ENCODE assay signal across 35 cellular contexts in the genomic region with DNA sequence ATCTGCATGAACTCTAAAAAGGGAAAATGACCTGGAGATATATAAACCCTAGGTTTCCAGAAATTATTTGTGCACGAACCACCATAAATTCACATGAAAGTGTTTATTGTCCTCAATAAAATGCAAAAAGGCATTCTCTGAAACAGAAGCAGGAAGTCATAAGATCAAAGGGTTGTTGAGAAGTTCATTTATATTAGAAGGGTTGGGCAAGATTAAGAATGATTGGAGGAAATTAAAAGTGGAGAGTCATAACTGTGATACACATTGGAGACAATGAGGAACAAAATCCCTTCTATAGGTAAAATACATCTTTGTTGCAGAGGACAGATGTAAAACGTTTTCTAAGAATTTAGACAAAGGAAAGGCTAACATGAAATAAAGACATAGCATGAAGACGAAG.
"Had no signal": no experiment of that assay in that cellular context is flagged by ENCODE, and none has a peak within 500 bp of the region (broad histone marks: within the 10 kb centered on the region; RNA-seq: fewer than 3 reads in every experiment).

No MANE protein-coding gene starts in this region.

- ATAC-seq: activated CD8-positive, alpha-beta memory T cell treated with anti-CD3 and anti-CD28 coated beads, Interleukin-2, amount 10 ng/mL, durations not matched to agents 7 days and 5 days; activated CD8-positive, alpha-beta T cell treated with anti-CD3 and anti-CD28 coated beads, Interleukin-2, amount 10 ng/mL, durations not matched to agents 7 days and 5 days; activated naive CD8-positive, alpha-beta T cell treated with anti-CD3 and anti-CD28 coated beads, Interleukin-2, amount 50 U/mL, for 24 hours had no signal

- H3K4me3 Mint-ChIP-seq: activated B cell treated with CpG ODN at 0.5 μM for 24 hours; activated CD4-positive, alpha-beta memory T cell treated with anti-CD3 and anti-CD28 coated beads, Interleukin-2, amount 10 ng/mL, durations not matched to agents 7 days and 5 days; activated CD4-positive, alpha-beta T cell treated with anti-CD3 and anti-CD28 coated beads, Interleukin-2, amount 10 ng/mL, durations not matched to agents 7 days and 5 days; activated CD8-positive, alpha-beta memory T cell treated with anti-CD3 and anti-CD28 coated beads, Interleukin-2, amount 10 ng/mL, durations not matched to agents 7 days and 5 days; activated CD8-positive, alpha-beta T cell treated with anti-CD3 and anti-CD28 coated beads, Interleukin-2, amount 10 ng/mL, durations not matched to agents 7 days and 5 days; activated naive CD4-positive, alpha-beta T cell treated with anti-CD3 and anti-CD28 coated beads, Interleukin-2, amount 10 ng/mL, durations not matched to agents 7 days and 5 days; activated naive CD4-positive, alpha-beta T cell treated with anti-CD3 and anti-CD28 coated beads, Interleukin-2, amount 50 U/mL, for 24 hours; activated naive CD8-positive, alpha-beta T cell; activated naive CD8-positive, alpha-beta T cell treated with anti-CD3 and anti-CD28 coated beads, Interleukin-2, amount 10 ng/mL, durations not matched to agents 7 days and 5 days; activated naive CD8-positive, alpha-beta T cell treated with anti-CD3 and anti-CD28 coated beads, Interleukin-2, amount 50 U/mL, for 24 hours; activated T-cell treated with anti-CD3 and anti-CD28 coated beads, Interleukin-2, amount 50 U/mL, for 24 hours; brain; central memory CD8-positive, alpha-beta T cell; T-helper 1 cell treated with Interleukin-12 subunit alpha and Interleukin-12 subunit beta and Interleukin-4 antibody, amounts not matched to agents 30 μg/mL and 1 μg/mL, for 36 hours; T-helper 2 cell treated with Interferon-gamma antibody and Interleukin-4, amounts not matched to agents 5 μg/mL and 100 μg/mL, for 36 hours had no signal

- H3K36me3 Mint-ChIP-seq: activated CD8-positive, alpha-beta memory T cell treated with anti-CD3 and anti-CD28 coated beads, Interleukin-2, amount 10 ng/mL, durations not matched to agents 7 days and 5 days; activated naive CD4-positive, alpha-beta T cell treated with anti-CD3 and anti-CD28 coated beads, Interleukin-2, amount 10 ng/mL, durations not matched to agents 7 days and 5 days; activated naive CD4-positive, alpha-beta T cell treated with anti-CD3 and anti-CD28 coated beads, Interleukin-2, amount 50 U/mL, for 24 hours; activated naive CD8-positive, alpha-beta T cell; activated naive CD8-positive, alpha-beta T cell treated with anti-CD3 and anti-CD28 coated beads, Interleukin-2, amount 10 ng/mL, durations not matched to agents 7 days and 5 days; brain had no signal

- H3K9me3 ChIP-seq: ascending aorta had no signal

- H3K27ac Mint-ChIP-seq: activated B cell treated with CpG ODN at 0.5 μM for 24 hours; activated CD4-positive, alpha-beta memory T cell treated with anti-CD3 and anti-CD28 coated beads, Interleukin-2, amount 10 ng/mL, durations not matched to agents 7 days and 5 days; activated CD4-positive, alpha-beta T cell treated with anti-CD3 and anti-CD28 coated beads, Interleukin-2, amount 10 ng/mL, durations not matched to agents 7 days and 5 days; activated CD8-positive, alpha-beta memory T cell treated with anti-CD3 and anti-CD28 coated beads, Interleukin-2, amount 10 ng/mL, durations not matched to agents 7 days and 5 days; activated CD8-positive, alpha-beta T cell treated with anti-CD3 and anti-CD28 coated beads, Interleukin-2, amount 10 ng/mL, durations not matched to agents 7 days and 5 days; activated naive CD4-positive, alpha-beta T cell treated with anti-CD3 and anti-CD28 coated beads, Interleukin-2, amount 10 ng/mL, durations not matched to agents 7 days and 5 days; activated naive CD4-positive, alpha-beta T cell treated with anti-CD3 and anti-CD28 coated beads, Interleukin-2, amount 50 U/mL, for 24 hours; activated naive CD8-positive, alpha-beta T cell; activated naive CD8-positive, alpha-beta T cell treated with anti-CD3 and anti-CD28 coated beads, Interleukin-2, amount 10 ng/mL, durations not matched to agents 7 days and 5 days; activated naive CD8-positive, alpha-beta T cell treated with anti-CD3 and anti-CD28 coated beads, Interleukin-2, amount 50 U/mL, for 24 hours; activated T-cell treated with anti-CD3 and anti-CD28 coated beads, Interleukin-2, amount 50 U/mL, for 24 hours; activated T-helper 2 cell treated with anti-CD3 and anti-CD28 coated beads, Interferon-gamma antibody, Interleukin-2, Interleukin-4, amounts not matched to agents 10 μg/mL and 5 μg/mL and 100 μg/mL, durations not matched to agents 14 hours and 24 hours and 36 hours; brain; T-helper 1 cell treated with Interleukin-12 subunit alpha and Interleukin-12 subunit beta and Interleukin-4 antibody, amounts not matched to agents 30 μg/mL and 1 μg/mL, for 36 hours; T-helper 2 cell treated with Interferon-gamma antibody and Interleukin-4, amounts not matched to agents 5 μg/mL and 100 μg/mL, for 36 hours had no signal

- H3K27me3 Mint-ChIP-seq: activated B cell treated with CpG ODN at 0.5 μM for 24 hours; activated CD4-positive, alpha-beta memory T cell treated with anti-CD3 and anti-CD28 coated beads, Interleukin-2, amount 10 ng/mL, durations not matched to agents 7 days and 5 days; activated CD4-positive, alpha-beta T cell treated with anti-CD3 and anti-CD28 coated beads, Interleukin-2, amount 10 ng/mL, durations not matched to agents 7 days and 5 days; activated CD8-positive, alpha-beta memory T cell treated with anti-CD3 and anti-CD28 coated beads, Interleukin-2, amount 10 ng/mL, durations not matched to agents 7 days and 5 days; activated naive CD4-positive, alpha-beta T cell treated with anti-CD3 and anti-CD28 coated beads, Interleukin-2, amount 10 ng/mL, durations not matched to agents 7 days and 5 days; activated naive CD4-positive, alpha-beta T cell treated with anti-CD3 and anti-CD28 coated beads, Interleukin-2, amount 50 U/mL, for 24 hours; activated naive CD8-positive, alpha-beta T cell; activated naive CD8-positive, alpha-beta T cell treated with anti-CD3 and anti-CD28 coated beads, Interleukin-2, amount 10 ng/mL, durations not matched to agents 7 days and 5 days; activated naive CD8-positive, alpha-beta T cell treated with anti-CD3 and anti-CD28 coated beads, Interleukin-2, amount 50 U/mL, for 24 hours; activated T-cell treated with anti-CD3 and anti-CD28 coated beads, Interleukin-2, amount 50 U/mL, for 24 hours; central memory CD8-positive, alpha-beta T cell had no signal

- H3K4me3 ChIP-seq: ascending aorta, cardiac muscle cell had no signal

- H3K27me3 ChIP-seq: ascending aorta, cardiac muscle cell had no signal

- H3K27ac ChIP-seq: ascending aorta, cardiac muscle cell, VCaP had no signal

- DNase-seq: activated B cell treated with CpG ODN at 0.5 μM for 24 hours; activated CD4-positive, alpha-beta memory T cell treated with anti-CD3 and anti-CD28 coated beads, Interleukin-2, amount 10 ng/mL, durations not matched to agents 7 days and 5 days; activated CD4-positive, alpha-beta T cell treated with anti-CD3 and anti-CD28 coated beads for 4 hours; activated CD4-positive, alpha-beta T cell treated with anti-CD3 and anti-CD28 coated beads, Interleukin-2, amount 10 ng/mL, durations not matched to agents 7 days and 5 days; activated CD4-positive, alpha-beta T cell treated with anti-CD3 and anti-CD28 coated beads, Interleukin-2, amount 50 U/mL, for 48 hours; activated CD4-positive, CD25-positive, alpha-beta regulatory T cell treated with anti-CD3 and anti-CD28 coated beads, Interleukin-2, amount 50 U/mL, for 72 hours; activated CD8-positive, alpha-beta memory T cell treated with anti-CD3 and anti-CD28 coated beads for 24 hours; activated CD8-positive, alpha-beta memory T cell treated with anti-CD3 and anti-CD28 coated beads, Interleukin-2, amount 10 ng/mL, durations not matched to agents 7 days and 5 days; activated CD8-positive, alpha-beta memory T cell treated with anti-CD3 and anti-CD28 coated beads, Interleukin-2, amount 50 U/mL, for 48 hours; activated CD8-positive, alpha-beta T cell treated with anti-CD3 and anti-CD28 coated beads, Interleukin-2, amount 10 ng/mL, durations not matched to agents 7 days and 5 days; activated effector memory CD4-positive, alpha-beta T cell treated with Interleukin-2 at 50 U/mL for 16 hours; activated gamma-delta T cell; activated naive CD4-positive, alpha-beta T cell treated with anti-CD3 and anti-CD28 coated beads, Interleukin-2, amount 10 ng/mL, durations not matched to agents 7 days and 5 days; activated naive CD4-positive, alpha-beta T cell treated with Interleukin-2 at 50 U/mL for 16 hours; activated naive CD8-positive, alpha-beta T cell treated with anti-CD3 and anti-CD28 coated beads, Interleukin-2, amount 10 ng/mL, durations not matched to agents 7 days and 5 days; activated naive CD8-positive, alpha-beta T cell treated with anti-CD3 and anti-CD28 coated beads, Interleukin-2, amount 50 U/mL, for 24 hours; activated T-cell treated with anti-CD3 and anti-CD28 coated beads, Interleukin-2, amount 50 U/mL, for 24 hours; activated T-cell treated with anti-CD3 and anti-CD28 coated beads, Interleukin-2, amount 50 U/mL, for 48 hours; amygdala; anterior cingulate cortex; caudate nucleus; SW 1271; T-helper 1 cell; T-helper 2 cell; T-helper 9 cell had no signal

- H3K36me3 ChIP-seq: ascending aorta, cardiac muscle cell had no signal

- H3K4me1 Mint-ChIP-seq: activated B cell treated with CpG ODN at 0.5 μM for 24 hours; activated CD4-positive, alpha-beta memory T cell treated with anti-CD3 and anti-CD28 coated beads, Interleukin-2, amount 10 ng/mL, durations not matched to agents 7 days and 5 days; activated CD4-positive, alpha-beta T cell treated with anti-CD3 and anti-CD28 coated beads, Interleukin-2, amount 10 ng/mL, durations not matched to agents 7 days and 5 days; activated CD8-positive, alpha-beta memory T cell treated with anti-CD3 and anti-CD28 coated beads, Interleukin-2, amount 10 ng/mL, durations not matched to agents 7 days and 5 days; activated naive CD4-positive, alpha-beta T cell treated with anti-CD3 and anti-CD28 coated beads, Interleukin-2, amount 10 ng/mL, durations not matched to agents 7 days and 5 days; activated naive CD4-positive, alpha-beta T cell treated with anti-CD3 and anti-CD28 coated beads, Interleukin-2, amount 50 U/mL, for 24 hours; activated naive CD8-positive, alpha-beta T cell treated with anti-CD3 and anti-CD28 coated beads, Interleukin-2, amount 10 ng/mL, durations not matched to agents 7 days and 5 days; activated naive CD8-positive, alpha-beta T cell treated with anti-CD3 and anti-CD28 coated beads, Interleukin-2, amount 50 U/mL, for 24 hours; central memory CD8-positive, alpha-beta T cell had no signal

- H3K4me1 ChIP-seq: ascending aorta had no signal
